In the genomic region with DNA sequence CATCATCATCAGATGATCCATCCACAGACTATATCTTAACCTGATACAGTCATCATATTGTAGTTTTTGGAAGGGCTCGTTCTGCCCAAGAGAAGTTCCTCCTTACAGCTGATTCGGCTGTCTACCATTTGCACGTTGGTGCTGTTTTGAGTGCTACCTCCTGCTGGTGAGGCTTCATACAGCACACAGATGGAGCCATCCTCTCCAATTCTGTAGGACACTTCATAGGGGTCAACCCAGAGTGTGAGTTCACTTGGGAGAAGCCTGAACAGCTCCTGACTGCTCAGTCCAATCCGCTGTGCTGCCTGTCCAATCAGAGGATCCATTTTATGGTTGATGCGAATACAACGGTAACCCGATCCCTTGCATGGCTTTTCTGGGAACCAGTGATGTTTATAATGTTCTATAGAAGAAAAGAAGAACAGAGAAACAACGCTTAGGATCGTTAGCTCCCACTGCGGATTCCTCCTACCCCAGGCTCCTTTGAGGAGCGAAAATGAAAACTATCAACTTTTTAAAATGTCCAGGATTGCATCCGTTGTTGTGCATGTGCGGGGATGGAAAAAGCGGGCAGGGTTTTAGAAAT, we compare ENCODE assay signal across 8 cellular contexts. TPM values are rescaled to one million over a fixed set of nuclear protein-coding genes. Genes with fewer than 3 reads are reported as not detected.
DNase-seq lines count a peak whose midpoint lies in the region; ATAC-seq and TF ChIP-seq lines count a peak whose summit lies in the region.

No MANE protein-coding gene starts in this region.

- H3K4me1 ChIP-seq in adrenal gland (replicated peaks in 1 of 2) = peaks cover 2 to 26% of the 10 kb centered on the region in 2 donors

- intact Hi-C loops in adrenal gland (cut with DNase I) (loop anchor here in 1 of 2 donors (10.0 kb wide), 3 partner anchors 329 to 759 kb away; no protein-coding TSS in a partner anchor), left cardiac atrium (cut with DNase I) (loop anchor here (2.0 to 10.0 kb wide), 5 partner anchors 101 to 759 kb away; no protein-coding TSS in a partner anchor), posterior vena cava (cut with DNase I) (loop anchor here (10.0 kb wide), 3 partner anchors 329 to 759 kb away; no protein-coding TSS in a partner anchor)

- peak overlapping the region; percentile 90 to 99 (median 94) for H3K27ac ChIP-seq in adrenal gland

- 0 to 1% (median 0%) methylated on average over 13 to 14 of the region's 14 CpGs for WGBS in adrenal gland, 4 donors

- peak; percentile 51 to 91 (median 78) for TF ChIP-seq CTCF in adrenal gland (IDR thresholded peaks at IDR 0.05)

- peak; percentile 52 to 68 for TF ChIP-seq POLR2A in adrenal gland (IDR thresholded peaks at IDR 0.05)

- ATAC-seq in left cardiac atrium = peak; percentile 64 to 66

- H3K4me3 ChIP-seq in H7 (ENCODE audit: insufficient read depth, low read depth, low read length) = peak overlapping the region; percentile 96
- H3K4me3 ChIP-seq in adrenal gland = peak overlapping the region; percentile 70 to 100 (median 88)

- H3K27me3 ChIP-seq in H7 (ENCODE audit: control insufficient read depth, insufficient read depth, low read length) = no peaks in the 10 kb centered on the region
- no peaks in the 10 kb centered on the region for H3K27me3 ChIP-seq in adrenal gland

- DNase-seq in DMS 273 treated with DMSO at 0.1 percent for 48 hours (lab: John Stamatoyannopoulos, UW) (peak; percentile 59), H7 (peak; percentile 51), NCI-H1436 (lab: John Stamatoyannopoulos, UW) (peak; percentile 62), T follicular helper cell (ENCODE audit: low read depth) (peak; percentile 63), adrenal gland (peak; percentile 73 to 94 (median 83)), left cardiac atrium (peak; percentile 68), posterior vena cava (ENCODE audit: low spot score) (peak; percentile 83), ureter (ENCODE audit: low spot score) (peak; percentile 79)

- H3K9me3 ChIP-seq in adrenal gland (replicated peaks in 1 of 3) = no peaks in the 10 kb centered on the region

- H3K36me3 ChIP-seq in H7 (replicated peaks; ENCODE audit: control insufficient read depth, insufficient read depth, low read length) (peaks cover 8% of the 10 kb centered on the region), adrenal gland (replicated peaks in 1 of 2) (peaks cover 0 to 21% of the 10 kb centered on the region in 2 donors)

RNA-seq across cellular contexts. Expression of gene BTG1, which starts 1.5 kb away (rescaled TPM):
- total RNA-seq in H7 (2014; rRNA removed; shearing (Covaris generic)) = 4.6 and 5.1 TPM in 2 replicates
- total RNA-seq in adrenal gland (100 to 1,000 TPM in 3 of 8 donors, 10 to 100 TPM in 5; 26.3 to 388 (median 74.9) TPM), left cardiac atrium (100 to 1,000 TPM; 121 to 152 TPM), posterior vena cava (10 to 100 TPM; 78.5 to 81.8 TPM), ureter (139 TPM)
- polyA plus RNA-seq in adrenal gland = 10 to 100 TPM; 34.8 to 73.5 (median 55.2) TPM

Comparison
In these comparisons a context has a peak if more than half of its experiments do, and no peak if none do; other contexts are left out.
1. Peak in every context shown above with its lines: DNase-seq, ATAC-seq, H3K4me3 ChIP-seq and H3K27ac ChIP-seq.